ENCODE assay signal across 5 cellular contexts in genomic region chr10:47897813-47898212, GRCh38. TPM values are rescaled to one million over a fixed set of nuclear protein-coding genes. Genes with fewer than 3 reads are reported as not detected.
"Had no signal": no experiment of that assay in that cellular context is flagged by ENCODE, and none has a peak within 500 bp of the region (broad histone marks: within the 10 kb centered on the region; RNA-seq: fewer than 3 reads in every experiment).

No MANE protein-coding gene starts in this region.

RNA-seq across cellular contexts. Expression of gene NPY4R2, which starts 20.6 kb away (rescaled TPM):
- total RNA-seq: HepG2, HT-29, HT1080, K562 had no signal
- polyA plus RNA-seq: HepG2, IgD-negative memory B cell, K562 had no signal
